ENCODE assay signal across 16 cellular contexts in genomic region chr3:127482216-127483004, GRCh38.
DNase-seq lines count a peak whose midpoint lies in the region; ATAC-seq and TF ChIP-seq lines count a peak whose summit lies in the region.
"Had no signal": no experiment of that assay in that cellular context is flagged by ENCODE, and none has a peak within 500 bp of the region (broad histone marks: within the 10 kb centered on the region; RNA-seq: fewer than 3 reads in every experiment).

No MANE protein-coding gene starts in this region.

- no peak overlapping the region for H2BK20ac ChIP-seq in H9 (ENCODE audit: low read depth, low read length, poor library complexity, severe bottlenecking)

- no peak overlapping the region for H3T11ph ChIP-seq in H9 (ENCODE audit: low read length)

- no peak overlapping the region for H3K18ac ChIP-seq in H9 (ENCODE audit: insufficient read length, low read depth, low read length)

- H3K79me1 ChIP-seq in H9 (ENCODE audit: insufficient read depth, low read depth, low read length, poor library complexity, severe bottlenecking), result no peaks in the 10 kb centered on the region

- no peak for TF ChIP-seq CTCF in CD14-positive monocyte (IDR thresholded peaks at IDR 0.05)
- no peak for TF ChIP-seq CTCF in H9 (conservative IDR thresholded peaks at IDR 0.05)
- no peak for TF ChIP-seq CTCF in adrenal gland (IDR thresholded peaks at IDR 0.05)

- H2AFZ ChIP-seq in H9 (ENCODE audit: low read length), result no peak overlapping the region

- H2BK12ac ChIP-seq in H9 (ENCODE audit: insufficient read length, low read depth, low read length), result no peak overlapping the region

- H3K4me2 ChIP-seq in H9 (ENCODE audit: insufficient read depth, insufficient read length, low read length), result no peak overlapping the region

- H3K9me3 Mint-ChIP-seq in CD14-positive monocyte, result no peaks in the 10 kb centered on the region
- H3K9me3 Mint-ChIP-seq in H9, result no peaks in the 10 kb centered on the region
- H3K9me3 Mint-ChIP-seq: activated B cell treated with CpG ODN at 0.5 μM for 24 hours, mesothelial cell of epicardium, T-cell had no signal

- no peaks in the 10 kb centered on the region for H3K23me2 ChIP-seq in H9 (ENCODE audit: insufficient read length, low read depth, low read length, poor library complexity, severe bottlenecking)

- no peak overlapping the region for H2AK5ac ChIP-seq in H9 (ENCODE audit: insufficient read length, low read length)

- H3K9me3 ChIP-seq in H9 (ENCODE audit: control insufficient read depth, low read depth, low read length) (no peaks in the 10 kb centered on the region), adrenal gland (replicated peaks in 1 of 3) (no peaks in the 10 kb centered on the region)
- H3K9me3 ChIP-seq: vagina had no signal

- no peak overlapping the region for H4K8ac ChIP-seq in H9 (replicated peaks; ENCODE audit: insufficient read length, low read depth, low read length)

- no peak overlapping the region for H3K4me3 ChIP-seq in adrenal gland
- H3K4me3 ChIP-seq: vagina had no signal

- intact Hi-C loops in CD14-positive monocyte (cut with micrococcal nuclease), result no loop called here
- intact Hi-C loops in adrenal gland (cut with DNase I), result no loop called here
- intact Hi-C loops in sciatic nerve (cut with DNase I), result no loop called here

- H3K36me3 ChIP-seq in adrenal gland (replicated peaks in 1 of 2), result no peaks in the 10 kb centered on the region
- H3K36me3 ChIP-seq: vagina had no signal

- no peaks in the 10 kb centered on the region for H3K4me1 ChIP-seq in H9 (ENCODE audit: insufficient read depth, low read length)
- H3K4me1 ChIP-seq in adrenal gland (replicated peaks in 1 of 2), result peaks cover 0 to 5% of the 10 kb centered on the region in 2 donors
- H3K4me1 ChIP-seq: vagina had no signal

- H3K36me3 Mint-ChIP-seq in CD14-positive monocyte (no peaks in the 10 kb centered on the region), H9 (ENCODE audit: insufficient read depth in 1 of 3, low read depth in 3 of 3) (no peaks in the 10 kb centered on the region)
- H3K36me3 Mint-ChIP-seq: mesothelial cell of epicardium, T-cell had no signal

- peak; percentile 23 for DNase-seq in CD14-positive monocyte (ENCODE audit: low spot score)
- DNase-seq in H9, result peak; percentile 5
- DNase-seq in adrenal gland, result peak in 6 of 7 donors; percentile 46 to 75 (median 60)
- DNase-seq in sciatic nerve (ENCODE audit: low spot score), result peak; percentile 49
- DNase-seq: activated B cell treated with CpG ODN at 0.5 μM for 24 hours; C1 segment of cervical spinal cord; cortex of kidney; DMS79; NCI-H2107; stimulated activated naive CD4-positive, alpha-beta T cell had no signal

- no peaks in the 10 kb centered on the region for H3K27me3 ChIP-seq in H9 (ENCODE audit: insufficient read depth, low read length)
- no peaks in the 10 kb centered on the region for H3K27me3 ChIP-seq in adrenal gland
- H3K27me3 ChIP-seq: vagina had no signal

- no peak overlapping the region for H4K5ac ChIP-seq in H9 (ENCODE audit: insufficient read length, low read depth, low read length)

- H3K4me3 Mint-ChIP-seq in CD14-positive monocyte (no peak overlapping the region), H9 (no peak overlapping the region; a peak in 1 of 5 replicates)
- H3K4me3 Mint-ChIP-seq: activated B cell treated with CpG ODN at 0.5 μM for 24 hours, mesothelial cell of epicardium, T-cell had no signal

- no peak overlapping the region for H4K91ac ChIP-seq in H9 (ENCODE audit: insufficient read length, low read depth, low read length)

- no CpG with 5 or more reads among the region's 14 CpGs for WGBS in H9 (ENCODE audit: extremely low coverage, insufficient read length, low lambda C conversion rate)
- 69 to 76% (median 75%) methylated on average over 13 to 14 of the region's 14 CpGs for WGBS in adrenal gland, 4 donors

- no peak for ATAC-seq in sciatic nerve
- ATAC-seq in HG02610 (IDR thresholded peaks at IDR 0.05; ENCODE audit: unreplicated experiment), result no peak
- ATAC-seq in HG02884 (IDR thresholded peaks at IDR 0.05; ENCODE audit: unreplicated experiment), result no peak
- no peak for ATAC-seq in GM21717 (IDR thresholded peaks at IDR 0.05; ENCODE audit: unreplicated experiment)
- ATAC-seq: T-cell had no signal

- no peak for TF ChIP-seq POLR2A in adrenal gland (IDR thresholded peaks at IDR 0.05)

- no peak overlapping the region for H3K27ac Mint-ChIP-seq in CD14-positive monocyte
- H3K27ac Mint-ChIP-seq in H9, result peak overlapping the region in 1 of 3 experiments; percentile 88; a peak in 1 of 7 replicates
- H3K27ac Mint-ChIP-seq: activated B cell treated with CpG ODN at 0.5 μM for 24 hours, mesothelial cell of epicardium, T-cell had no signal

- H3K27ac ChIP-seq in H9 (ENCODE audit: insufficient read length, low read depth, low read length), result no peak overlapping the region
- H3K27ac ChIP-seq in adrenal gland, result no peak overlapping the region
- H3K27ac ChIP-seq: vagina had no signal

- no peak overlapping the region for H3K23ac ChIP-seq in H9 (ENCODE audit: insufficient read length, low read depth, low read length)

- no peaks in the 10 kb centered on the region for H4K20me1 ChIP-seq in H9 (ENCODE audit: control insufficient read depth, insufficient read depth, insufficient read length)

- no peak overlapping the region for H3K56ac ChIP-seq in H9 (ENCODE audit: insufficient read length, low read depth, low read length)

- H3K27me3 Mint-ChIP-seq in CD14-positive monocyte (ENCODE audit: low read depth in 3 of 3), result peaks cover 13 to 33% (median 23%) of the 10 kb centered on the region in 3 donors
- peaks cover 6% of the 10 kb centered on the region for H3K27me3 Mint-ChIP-seq in H9 (ENCODE audit: low read depth)

- no peak overlapping the region for H3K9ac ChIP-seq in H9 (ENCODE audit: extremely low read depth, insufficient read length, low read length)

- no peak overlapping the region for H2BK120ac ChIP-seq in H9 (ENCODE audit: low read depth, low read length, poor library complexity, severe bottlenecking)

- no peak overlapping the region for H2BK5ac ChIP-seq in H9 (ENCODE audit: insufficient read length, low read length)

- no peaks in the 10 kb centered on the region for H3K79me2 ChIP-seq in H9 (ENCODE audit: insufficient read depth, low read length)

- H3K14ac ChIP-seq in H9 (ENCODE audit: insufficient read depth, low read length), result no peak overlapping the region

- no peak overlapping the region for H3K4ac ChIP-seq in H9 (ENCODE audit: low read depth, low read length)

- H3K4me1 Mint-ChIP-seq in CD14-positive monocyte (no peaks in the 10 kb centered on the region), H9 (peaks cover 11 to 24% of the 10 kb centered on the region in 2 experiments)
- H3K4me1 Mint-ChIP-seq: activated B cell treated with CpG ODN at 0.5 μM for 24 hours had no signal

- H2BK15ac ChIP-seq in H9 (ENCODE audit: low read depth, low read length), result no peak overlapping the region

Comparison
In these comparisons a context has a peak if more than half of its experiments do, and no peak if none do; other contexts are left out.
1. DNase-seq: peak in every context shown above with its lines; median percentile 60 in adrenal gland; 49 in sciatic nerve; 23 in CD14-positive monocyte; 5 in H9.